In the genomic region with DNA sequence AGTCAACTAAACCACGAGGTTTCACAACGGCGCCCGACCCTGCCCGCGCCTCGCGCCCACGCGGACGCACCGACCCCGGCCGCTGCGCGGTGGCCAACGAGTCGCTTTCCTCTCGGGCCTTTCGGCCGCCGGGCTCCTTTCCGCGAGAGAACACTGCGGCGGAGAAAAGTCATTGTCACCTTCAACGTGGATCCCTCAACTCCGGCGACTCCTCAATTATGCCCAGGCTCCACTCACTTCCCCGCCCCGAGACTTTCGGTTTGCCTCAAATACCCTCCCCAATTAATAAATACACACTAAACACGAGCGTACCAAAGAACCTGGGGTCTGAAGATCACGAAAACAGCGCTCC, we compare ENCODE assay signal across 8 cellular contexts. TPM values are rescaled to one million over a fixed set of nuclear protein-coding genes. Genes with fewer than 3 reads are reported as not detected.
DNase-seq lines count a peak whose midpoint lies in the region; ATAC-seq, FAIRE-seq and TF ChIP-seq lines count a peak whose summit lies in the region.

No MANE protein-coding gene starts in this region.

- TF ChIP-seq POLR2A in H54 (IDR thresholded peaks at IDR 0.05; ENCODE audit: low read depth, low read length) = no peak

- no peaks in the 10 kb centered on the region for H3K36me3 ChIP-seq in mesodermal cell (ENCODE audit: control insufficient read depth, insufficient read depth, low read length)
- no peaks in the 10 kb centered on the region for H3K36me3 ChIP-seq in stomach smooth muscle (ENCODE audit: control insufficient read depth in 2 of 2, insufficient read depth in 2 of 2, low read length in 2 of 2)

- peak overlapping the region; percentile 99 for H3K4me3 ChIP-seq in mesodermal cell (ENCODE audit: extremely low read depth, insufficient read depth, low read length, poor library complexity, severe bottlenecking)
- peak overlapping the region; percentile 89 to 99 for H3K4me3 ChIP-seq in stomach smooth muscle (ENCODE audit: low read length in 2 of 2)

- CTCF ChIA-PET in RWPE1 (lab: Yijun Ruan, JAX) = interaction anchor here (0.6 kb wide), 1 partner anchor 1512 kb away, joined by 4 read pairs; no protein-coding TSS in a partner anchor

- WGBS in mesodermal cell (ENCODE audit: insufficient coverage in 2 of 2), 2 experiments = 0 to 2% methylated on average over 11 to 28 of the region's 36 CpGs

- no peaks in the 10 kb centered on the region for H3K27me3 ChIP-seq in stomach smooth muscle (ENCODE audit: control insufficient read depth in 1 of 2, insufficient read depth in 2 of 2, low read length in 2 of 2)

- peak overlapping the region; percentile 87 for H3K27ac ChIP-seq in RWPE1
- peak overlapping the region; percentile 68 for H3K27ac ChIP-seq in caudate nucleus (ENCODE audit: low read depth, low read length)
- peak overlapping the region; percentile 95 for H3K27ac ChIP-seq in mesodermal cell (ENCODE audit: low read depth, low read length, severe bottlenecking)
- H3K27ac ChIP-seq in stomach smooth muscle (ENCODE audit: low read length) = peak overlapping the region; percentile 82

- DNase-seq in RWPE1 (ENCODE audit: low spot score) (no peak), caudate nucleus (lab: John Stamatoyannopoulos, UW) (peak in 16 of 61 donors; percentile 20 to 60 (median 38)), H54 (ENCODE audit: insufficient read length, low spot score) (no peak)

- no peak for FAIRE-seq in H54 (lab: Jason Lieb, UNC)

- peak overlapping the region; percentile 84 to 94 for H3K9ac ChIP-seq in stomach smooth muscle (ENCODE audit: low read length in 2 of 2)

- ATAC-seq in GM21423 (IDR thresholded peaks at IDR 0.05; ENCODE audit: unreplicated experiment) (peak; percentile 3), GM19351 (IDR thresholded peaks at IDR 0.05; ENCODE audit: unreplicated experiment) (no peak), HG03045 (IDR thresholded peaks at IDR 0.05; ENCODE audit: unreplicated experiment) (no peak)

- H3K9me3 ChIP-seq in mesodermal cell (ENCODE audit: control insufficient read depth, low read length) = no peaks in the 10 kb centered on the region
- no peaks in the 10 kb centered on the region for H3K9me3 ChIP-seq in stomach smooth muscle (ENCODE audit: control insufficient read depth in 2 of 2, low read length in 2 of 2)

- POLR2A ChIA-PET in RWPE1 (lab: Yijun Ruan, JAX; ENCODE audit: low non-redundant PET) = interaction anchor here (0.6 kb wide), 1 partner anchor 9 kb away, joined by 3 read pairs; no protein-coding TSS in a partner anchor

- H3K4me1 ChIP-seq in mesodermal cell (ENCODE audit: control insufficient read depth, insufficient read depth, low read length, poor library complexity, severe bottlenecking) = peaks cover 26% of the 10 kb centered on the region
- peaks cover 16% of the 10 kb centered on the region for H3K4me1 ChIP-seq in stomach smooth muscle (ENCODE audit: control insufficient read depth, insufficient read depth, low read length)

- no peak for TF ChIP-seq CTCF in RWPE1 (conservative IDR thresholded peaks at IDR 0.05; ENCODE audit: low read depth)

RNA-seq across cellular contexts. Expression of a gene that starts 0.5 kb away (rescaled TPM):
- 152 TPM for polyA plus RNA-seq in mesodermal cell (2013, experiment 1 of 2)
- 176 TPM for polyA plus RNA-seq in mesodermal cell (2013, experiment 2 of 2)
